ENCODE assay signal across 1 cellular context in genomic region chr7:16421333-16422099, GRCh38.
TF ChIP-seq lines count a peak whose summit lies in the region.

TSS of gene CRPPA (minus strand) at chr7:16421538. CDS start at chr7:16421322, 216 bp downstream.

TF ChIP-seq in K562, 482 proteins besides CTCF, POLR2A, EP300 and RAD21 (continued from another document and continues in another):
- TF ChIP-seq, protein P1, sequence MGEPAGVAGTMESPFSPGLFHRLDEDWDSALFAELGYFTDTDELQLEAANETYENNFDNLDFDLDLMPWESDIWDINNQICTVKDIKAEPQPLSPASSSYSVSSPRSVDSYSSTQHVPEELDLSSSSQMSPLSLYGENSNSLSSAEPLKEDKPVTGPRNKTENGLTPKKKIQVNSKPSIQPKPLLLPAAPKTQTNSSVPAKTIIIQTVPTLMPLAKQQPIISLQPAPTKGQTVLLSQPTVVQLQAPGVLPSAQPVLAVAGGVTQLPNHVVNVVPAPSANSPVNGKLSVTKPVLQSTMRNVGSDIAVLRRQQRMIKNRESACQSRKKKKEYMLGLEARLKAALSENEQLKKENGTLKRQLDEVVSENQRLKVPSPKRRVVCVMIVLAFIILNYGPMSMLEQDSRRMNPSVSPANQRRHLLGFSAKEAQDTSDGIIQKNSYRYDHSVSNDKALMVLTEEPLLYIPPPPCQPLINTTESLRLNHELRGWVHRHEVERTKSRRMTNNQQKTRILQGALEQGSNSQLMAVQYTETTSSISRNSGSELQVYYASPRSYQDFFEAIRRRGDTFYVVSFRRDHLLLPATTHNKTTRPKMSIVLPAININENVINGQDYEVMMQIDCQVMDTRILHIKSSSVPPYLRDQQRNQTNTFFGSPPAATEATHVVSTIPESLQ (CRISPR knock-in tag; IDR thresholded peaks at IDR 0.05) = no peak
- TF ChIP-seq ZNF175 (CRISPR knock-in tag; IDR thresholded peaks at IDR 0.05; ENCODE audit: low read depth) (0 out of 2 replicates have a peak, but pooled peaks have one; percentile 8), RB1 (IDR thresholded peaks at IDR 0.05; ENCODE audit: low read depth) (0 out of 2 replicates have a peak, but pooled peaks have one; percentile 39), POLR2B (IDR thresholded peaks at IDR 0.05; ENCODE audit: low read depth, partially characterized antibody) (no peak), U2AF1 (optimal IDR thresholded peaks at IDR 0.05; ENCODE audit: low read depth, low read length) (no peak), MNT (conservative IDR thresholded peaks at IDR 0.05) (no peak), ATF4 (CRISPR knock-in tag; IDR thresholded peaks at IDR 0.05) (no peak), SRSF9 (IDR thresholded peaks at IDR 0.05; ENCODE audit: borderline replicate concordance, low read depth, low read length) (no peak), BDP1 (IDR thresholded peaks at IDR 0.05; ENCODE audit: insufficient read depth, insufficient read length) (no peak), CHCHD3 (CRISPR knock-in tag; IDR thresholded peaks at IDR 0.05) (no peak), MGA (IDR thresholded peaks at IDR 0.05) (peak; percentile 47; the same call in 1 of the 2 replicates), SMC3 (conservative IDR thresholded peaks at IDR 0.05; ENCODE audit: insufficient read depth, low read depth, low read length) (no peak), CBX1 (IDR thresholded peaks at IDR 0.05; ENCODE audit: low read depth) (0 out of 2 replicates have a peak, but pooled peaks have one; percentile 17), ZNF347 (CRISPR knock-in tag; IDR thresholded peaks at IDR 0.05; ENCODE audit: low read depth) (no peak), FOXA3 (CRISPR knock-in tag; conservative IDR thresholded peaks at IDR 0.05 in 1 of 2, IDR thresholded peaks at IDR 0.05 in 1 of 2) (no peak), CUX1 (CRISPR knock-in tag; IDR thresholded peaks at IDR 0.05) (0 out of 2 replicates have a peak, but pooled peaks have one; percentile 50), RBBP5 (IDR thresholded peaks at IDR 0.05; ENCODE audit: borderline replicate concordance, insufficient read depth, low read length, poor library complexity, severe bottlenecking) (peak; percentile 91), CCAR2 (IDR thresholded peaks at IDR 0.05; ENCODE audit: low read depth, low read length) (no peak), TBL1XR1 (IDR thresholded peaks at IDR 0.05; ENCODE audit: low read length in 2 of 2) (no peak), CHD4 (IDR thresholded peaks at IDR 0.05; ENCODE audit: insufficient read depth, insufficient replicate concordance, low read depth, low read length, poor library complexity, severe bottlenecking) (no peak), FOXK2 (conservative IDR thresholded peaks at IDR 0.05 in 1 of 2, IDR thresholded peaks at IDR 0.05 in 1 of 2; ENCODE audit: low read depth in 2 of 2) (no peak)
- TF ChIP-seq, protein P2, sequence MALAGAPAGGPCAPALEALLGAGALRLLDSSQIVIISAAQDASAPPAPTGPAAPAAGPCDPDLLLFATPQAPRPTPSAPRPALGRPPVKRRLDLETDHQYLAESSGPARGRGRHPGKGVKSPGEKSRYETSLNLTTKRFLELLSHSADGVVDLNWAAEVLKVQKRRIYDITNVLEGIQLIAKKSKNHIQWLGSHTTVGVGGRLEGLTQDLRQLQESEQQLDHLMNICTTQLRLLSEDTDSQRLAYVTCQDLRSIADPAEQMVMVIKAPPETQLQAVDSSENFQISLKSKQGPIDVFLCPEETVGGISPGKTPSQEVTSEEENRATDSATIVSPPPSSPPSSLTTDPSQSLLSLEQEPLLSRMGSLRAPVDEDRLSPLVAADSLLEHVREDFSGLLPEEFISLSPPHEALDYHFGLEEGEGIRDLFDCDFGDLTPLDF (CRISPR knock-in tag; IDR thresholded peaks at IDR 0.05) = no peak
- TF ChIP-seq, protein P3, sequence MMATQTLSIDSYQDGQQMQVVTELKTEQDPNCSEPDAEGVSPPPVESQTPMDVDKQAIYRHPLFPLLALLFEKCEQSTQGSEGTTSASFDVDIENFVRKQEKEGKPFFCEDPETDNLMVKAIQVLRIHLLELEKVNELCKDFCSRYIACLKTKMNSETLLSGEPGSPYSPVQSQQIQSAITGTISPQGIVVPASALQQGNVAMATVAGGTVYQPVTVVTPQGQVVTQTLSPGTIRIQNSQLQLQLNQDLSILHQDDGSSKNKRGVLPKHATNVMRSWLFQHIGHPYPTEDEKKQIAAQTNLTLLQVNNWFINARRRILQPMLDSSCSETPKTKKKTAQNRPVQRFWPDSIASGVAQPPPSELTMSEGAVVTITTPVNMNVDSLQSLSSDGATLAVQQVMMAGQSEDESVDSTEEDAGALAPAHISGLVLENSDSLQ (IDR thresholded peaks at IDR 0.05) = 0 out of 2 replicates have a peak, but pooled peaks have one; percentile 15
- TF ChIP-seq, protein P4, sequence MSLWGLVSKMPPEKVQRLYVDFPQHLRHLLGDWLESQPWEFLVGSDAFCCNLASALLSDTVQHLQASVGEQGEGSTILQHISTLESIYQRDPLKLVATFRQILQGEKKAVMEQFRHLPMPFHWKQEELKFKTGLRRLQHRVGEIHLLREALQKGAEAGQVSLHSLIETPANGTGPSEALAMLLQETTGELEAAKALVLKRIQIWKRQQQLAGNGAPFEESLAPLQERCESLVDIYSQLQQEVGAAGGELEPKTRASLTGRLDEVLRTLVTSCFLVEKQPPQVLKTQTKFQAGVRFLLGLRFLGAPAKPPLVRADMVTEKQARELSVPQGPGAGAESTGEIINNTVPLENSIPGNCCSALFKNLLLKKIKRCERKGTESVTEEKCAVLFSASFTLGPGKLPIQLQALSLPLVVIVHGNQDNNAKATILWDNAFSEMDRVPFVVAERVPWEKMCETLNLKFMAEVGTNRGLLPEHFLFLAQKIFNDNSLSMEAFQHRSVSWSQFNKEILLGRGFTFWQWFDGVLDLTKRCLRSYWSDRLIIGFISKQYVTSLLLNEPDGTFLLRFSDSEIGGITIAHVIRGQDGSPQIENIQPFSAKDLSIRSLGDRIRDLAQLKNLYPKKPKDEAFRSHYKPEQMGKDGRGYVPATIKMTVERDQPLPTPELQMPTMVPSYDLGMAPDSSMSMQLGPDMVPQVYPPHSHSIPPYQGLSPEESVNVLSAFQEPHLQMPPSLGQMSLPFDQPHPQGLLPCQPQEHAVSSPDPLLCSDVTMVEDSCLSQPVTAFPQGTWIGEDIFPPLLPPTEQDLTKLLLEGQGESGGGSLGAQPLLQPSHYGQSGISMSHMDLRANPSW (CRISPR knock-in tag; IDR thresholded peaks at IDR 0.05) = no peak
